ENCODE assay signal across 17 cellular contexts in genomic region chrX:38426785-38427184, GRCh38.
DNase-seq lines count a peak whose midpoint lies in the region; ATAC-seq and TF ChIP-seq lines count a peak whose summit lies in the region.
"Had no signal": no experiment of that assay in that cellular context is flagged by ENCODE, and none has a peak within 500 bp of the region (broad histone marks: within the 10 kb centered on the region; RNA-seq: fewer than 3 reads in every experiment).

No MANE protein-coding gene starts in this region.

- TF ChIP-seq CTCF in PC-3 (conservative IDR thresholded peaks at IDR 0.05; ENCODE audit: low read depth, low read length) (no peak), fibroblast of mammary gland (conservative IDR thresholded peaks at IDR 0.05; ENCODE audit: control insufficient read depth, insufficient read depth, low read depth, low read length) (no peak), HFFc6 (IDR thresholded peaks at IDR 0.05) (no peak)

- no peaks in the 10 kb centered on the region for H3K9me3 ChIP-seq in PC-3 (ENCODE audit: low read length)
- H3K9me3 ChIP-seq: esophagus squamous epithelium, thoracic aorta had no signal

- no peaks in the 10 kb centered on the region for H3K4me1 Mint-ChIP-seq in HFFc6 (ENCODE audit: low read depth)
- H3K4me1 Mint-ChIP-seq: naive thymus-derived CD8-positive, alpha-beta T cell had no signal

- H3K4me3 Mint-ChIP-seq in HFFc6, result no peak overlapping the region
- H3K4me3 Mint-ChIP-seq: naive thymus-derived CD8-positive, alpha-beta T cell had no signal

- no peaks in the 10 kb centered on the region for H3K79me2 ChIP-seq in PC-3 (ENCODE audit: low read length)

- no peak overlapping the region for H3K27ac Mint-ChIP-seq in HFFc6
- H3K27ac Mint-ChIP-seq: naive thymus-derived CD8-positive, alpha-beta T cell; progenitor cell of endocrine pancreas had no signal

- no peaks in the 10 kb centered on the region for H3K9me3 Mint-ChIP-seq in HFFc6
- H3K9me3 Mint-ChIP-seq: naive thymus-derived CD8-positive, alpha-beta T cell had no signal

- intact Hi-C loops in PC-3 (cut with micrococcal nuclease), result no loop called here

- H3K9me2 ChIP-seq in PC-3 (replicated peaks; ENCODE audit: low read length), result no peaks in the 10 kb centered on the region

- ATAC-seq in PC-3 (no peak), GM21528 (IDR thresholded peaks at IDR 0.05; ENCODE audit: low FRiP score, unreplicated experiment) (no peak)
- ATAC-seq: naive thymus-derived CD8-positive, alpha-beta T cell had no signal

- H3K4me3 ChIP-seq in PC-3 (ENCODE audit: low read length) (no peak overlapping the region), fibroblast of mammary gland (ENCODE audit: control insufficient read depth, low read depth, low read length) (no peak overlapping the region)
- H3K4me3 ChIP-seq: esophagus squamous epithelium, thoracic aorta had no signal

- H3K27me3 Mint-ChIP-seq in HFFc6 (ENCODE audit: insufficient read depth), result no peaks in the 10 kb centered on the region
- H3K27me3 Mint-ChIP-seq: progenitor cell of endocrine pancreas had no signal

- DNase-seq in DMS53 treated with DMSO at 0.1 percent for 48 hours (lab: John Stamatoyannopoulos, UW; ENCODE audit: unreplicated experiment), result peak; percentile 2
- DNase-seq in M059J (ENCODE audit: low read depth), result peak; percentile 6
- DNase-seq in PC-3, result peak; percentile 8
- peak; percentile 36 for DNase-seq in fibroblast of mammary gland (ENCODE audit: low read depth)
- DNase-seq in HFFc6, result no peak
- DNase-seq in activated CD4-positive, alpha-beta T cell treated with anti-CD3 and anti-CD28 coated beads for 48 hours, result no peak
- DNase-seq in stimulated activated CD4-positive, alpha-beta T cell treated with anti-CD3 and anti-CD28 coated beads, Interleukin-2, amount 100 ng/mL, for 48 hours, result no peak
- DNase-seq: activated effector memory CD4-positive, alpha-beta T cell treated with Interleukin-2 at 50 U/mL for 16 hours; C1 segment of cervical spinal cord; cortex of kidney; esophagus squamous epithelium; naive thymus-derived CD8-positive, alpha-beta T cell; NCI-H187; WERI-Rb-1 had no signal

- H3K36me3 Mint-ChIP-seq in HFFc6 (ENCODE audit: low read depth), result no peaks in the 10 kb centered on the region
- H3K36me3 Mint-ChIP-seq: naive thymus-derived CD8-positive, alpha-beta T cell had no signal

- no peaks in the 10 kb centered on the region for H3F3A ChIP-seq in PC-3 (ENCODE audit: low read length, unreplicated experiment)

- no peaks in the 10 kb centered on the region for H4K20me1 ChIP-seq in PC-3 (ENCODE audit: low read length)

- no peaks in the 10 kb centered on the region for H3K4me1 ChIP-seq in PC-3 (ENCODE audit: insufficient read depth, low read length)
- H3K4me1 ChIP-seq: esophagus squamous epithelium had no signal

- no peaks in the 10 kb centered on the region for H3K36me3 ChIP-seq in PC-3 (ENCODE audit: low read depth, low read length)
- H3K36me3 ChIP-seq: esophagus squamous epithelium, thoracic aorta, WERI-Rb-1 had no signal

- no peak overlapping the region for H3K4me2 ChIP-seq in PC-3 (ENCODE audit: low read length)

- CTCF ChIA-PET in PC-3 (lab: Charles Lee), result no interaction called here

- H3K27me3 ChIP-seq in PC-3 (ENCODE audit: low read length), result peaks cover 6% of the 10 kb centered on the region
- H3K27me3 ChIP-seq: esophagus squamous epithelium had no signal

- H3K27ac ChIP-seq in PC-3 (ENCODE audit: low read length), result no peak overlapping the region
- H3K27ac ChIP-seq: esophagus squamous epithelium, thoracic aorta, WERI-Rb-1 had no signal

- POLR2A ChIA-PET in PC-3 (lab: Charles Lee; ENCODE audit: unreplicated experiment), result no interaction called here

- no TSS peak for BruUV-seq in PC-3 (replicated peaks; lab: Mats Ljungman, UMichigan)

- H2AFZ ChIP-seq in PC-3 (ENCODE audit: low read length), result no peak overlapping the region

- no peak overlapping the region for H3K9ac ChIP-seq in PC-3 (ENCODE audit: low read length)

Comparison
In these comparisons a context has a peak if more than half of its experiments do, and no peak if none do; other contexts are left out.
1. DNase-seq: peak in DMS53 treated with DMSO at 0.1 percent for 48 hours (single experiment), M059J (single experiment), PC-3 (single experiment) and fibroblast of mammary gland (single experiment); none in HFFc6 (single experiment), activated CD4-positive, alpha-beta T cell treated with anti-CD3 and anti-CD28 coated beads for 48 hours (single experiment) and stimulated activated CD4-positive, alpha-beta T cell treated with anti-CD3 and anti-CD28 coated beads, Interleukin-2, amount 100 ng/mL, for 48 hours (0 of 2).